ENCODE assay signal across 9 cellular contexts in the genomic region with DNA sequence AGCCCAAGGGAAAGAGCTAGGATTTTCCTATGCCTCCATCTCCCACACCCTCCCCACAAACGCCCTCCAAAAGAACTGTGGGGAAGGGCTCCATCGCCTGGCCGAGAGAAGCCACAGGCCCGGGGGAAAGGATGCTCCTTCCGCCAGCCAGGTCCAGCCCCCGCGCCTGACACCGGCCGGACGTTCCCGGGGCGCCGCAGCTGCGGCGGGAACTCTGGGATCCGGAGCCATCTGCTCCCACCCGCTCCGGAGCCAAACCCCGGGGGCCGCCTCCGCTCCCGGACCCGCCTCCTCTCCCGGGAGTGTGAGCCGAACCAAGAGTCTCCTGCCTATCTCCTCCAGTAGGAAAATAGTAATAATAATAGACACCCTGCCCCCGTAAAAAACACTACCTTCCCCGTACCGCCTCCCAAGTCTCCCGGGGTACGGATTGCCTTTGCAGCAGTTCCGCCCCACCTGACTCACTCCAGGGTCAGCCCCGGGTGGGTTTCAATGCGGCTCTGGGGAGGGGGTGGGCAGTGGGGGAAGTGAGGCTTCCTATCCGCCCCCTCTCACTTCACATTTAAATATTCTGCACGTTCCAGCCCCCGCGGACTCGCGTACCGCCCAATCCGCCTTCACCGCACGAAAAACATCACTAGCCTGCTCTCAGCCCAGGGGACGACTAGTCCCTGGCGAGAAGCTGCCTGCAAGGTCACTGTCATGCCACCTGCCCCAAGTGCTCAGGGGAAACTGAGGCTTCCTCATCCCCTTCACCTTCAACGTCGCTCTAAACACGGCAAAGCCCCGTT. TPM values are rescaled to one million over a fixed set of nuclear protein-coding genes. Genes with fewer than 3 reads are reported as not detected.
A peak's percentile ranks its signal among the peaks of the same experiment; 100 is the strongest.
DNase-seq lines count a peak whose midpoint lies in the region; ATAC-seq lines count a peak whose summit lies in the region.
"Had no signal": no experiment of that assay in that cellular context is flagged by ENCODE, and none has a peak within 500 bp of the region (broad histone marks: within the 10 kb centered on the region; RNA-seq: fewer than 3 reads in every experiment).

No MANE protein-coding gene starts in this region.

- H3K4me3 ChIP-seq in skeletal muscle satellite cell (ENCODE audit: low read length): peak overlapping the region; percentile 58

- H3K9me3 Mint-ChIP-seq in T-cell: no peaks in the 10 kb centered on the region
- H3K9me3 Mint-ChIP-seq: T-helper 1 cell treated with Interleukin-12 subunit alpha and Interleukin-12 subunit beta and Interleukin-4 antibody, amounts not matched to agents 30 μg/mL and 1 μg/mL, for 36 hours had no signal

- no peaks in the 10 kb centered on the region for H3K9me3 ChIP-seq in skeletal muscle satellite cell (replicated peaks; ENCODE audit: low read length)

- CTCF ChIA-PET in T-cell (lab: Charles Lee): interaction anchor here in 1 of 2 donors (0.6 kb wide), 1 partner anchor 68 kb away, joined by 4 read pairs; no protein-coding TSS in a partner anchor

- H3K4me3 Mint-ChIP-seq in T-cell: peak overlapping the region in 1 of 3 donors; percentile 15
- H3K4me3 Mint-ChIP-seq: T-helper 1 cell treated with Interleukin-12 subunit alpha and Interleukin-12 subunit beta and Interleukin-4 antibody, amounts not matched to agents 30 μg/mL and 1 μg/mL, for 36 hours had no signal

- H3K4me2 ChIP-seq in skeletal muscle satellite cell (ENCODE audit: low read length): peak overlapping the region; percentile 82

- no peaks in the 10 kb centered on the region for H3K27me3 Mint-ChIP-seq in T-cell

- no peak for ATAC-seq in T-cell (replicated peaks in 1 of 4)
- peak; percentile 26 to 40 for ATAC-seq in left cardiac atrium
- ATAC-seq in HG02852 (IDR thresholded peaks at IDR 0.05; ENCODE audit: unreplicated experiment): no peak
- no peak for ATAC-seq in GM21825 (IDR thresholded peaks at IDR 0.05; ENCODE audit: unreplicated experiment)

- H3K4me1 Mint-ChIP-seq in T-cell: peaks cover 34 to 38% (median 34%) of the 10 kb centered on the region in 3 donors

- POLR2A ChIA-PET in T-cell (lab: Charles Lee): no interaction called here

- intact Hi-C loops in left cardiac atrium (cut with DNase I): no loop called here

- no peaks in the 10 kb centered on the region for H3K36me3 ChIP-seq in skeletal muscle satellite cell (ENCODE audit: insufficient read depth, low read length)

- peaks cover 75% of the 10 kb centered on the region for H3K27me3 ChIP-seq in skeletal muscle satellite cell (ENCODE audit: control insufficient read depth, insufficient read depth, low read length)

- H3K27ac Mint-ChIP-seq in T-cell: peak overlapping the region; percentile 63 to 79
- H3K27ac Mint-ChIP-seq: T-helper 1 cell treated with Interleukin-12 subunit alpha and Interleukin-12 subunit beta and Interleukin-4 antibody, amounts not matched to agents 30 μg/mL and 1 μg/mL, for 36 hours had no signal

- DNase-seq in NCI-H2171 treated with DMSO at 0.1 percent for 48 hours (lab: John Stamatoyannopoulos, UW) (peak; percentile 46), NCI-H2171 (lab: John Stamatoyannopoulos, UW) (no peak), T-cell (no peak), left cardiac atrium (peak; percentile 40), activated gamma-delta T cell (lab: John Stamatoyannopoulos, UW) (no peak)

- peak overlapping the region; percentile 21 for H3K9ac ChIP-seq in skeletal muscle satellite cell (ENCODE audit: low read depth, low read length)

- peaks cover 19% of the 10 kb centered on the region for H3K4me1 ChIP-seq in skeletal muscle satellite cell (ENCODE audit: control insufficient read depth, insufficient read depth, low read length)

- H3K36me3 Mint-ChIP-seq in T-cell: peaks cover 45% of the 10 kb centered on the region

RNA-seq across cellular contexts. Expression of a gene that starts 2.4 kb away (rescaled TPM):
- 10 to 100 TPM; 43.2 to 74.6 (median 66.4) TPM for total RNA-seq in T-cell
- 1 to 10 TPM; 3.2 to 5.0 TPM for total RNA-seq in left cardiac atrium
- 0.22 and 0.25 TPM in 2 replicates for total RNA-seq in skeletal muscle satellite cell (2012; rRNA removed)

RNA-seq across cellular contexts. Expression of a gene that starts 8.7 kb away (rescaled TPM):
- total RNA-seq in T-cell: 10 to 100 TPM; 12.8 to 25.6 (median 15.5) TPM
- total RNA-seq in left cardiac atrium: 10 to 100 TPM; 34.9 to 37.1 TPM
- 31.4 and 38.4 TPM in 2 replicates for total RNA-seq in skeletal muscle satellite cell (2012; rRNA removed)

RNA-seq across cellular contexts. Expression of a gene that starts 16.0 kb away (rescaled TPM):
- total RNA-seq in T-cell (10 to 100 TPM; 24.1 to 53.9 (median 46.2) TPM), left cardiac atrium (10 to 100 TPM; 45.2 to 62.0 TPM)
- 157 and 178 TPM in 2 replicates for total RNA-seq in skeletal muscle satellite cell (2012; rRNA removed)

RNA-seq across cellular contexts. Expression of a gene that starts 18.8 kb away (rescaled TPM):
- total RNA-seq in T-cell (10 to 100 TPM; 45.4 to 72.9 (median 71.7) TPM), left cardiac atrium (10 to 100 TPM; 11.7 to 15.0 TPM)
- total RNA-seq in skeletal muscle satellite cell (2012; rRNA removed): 0.51 and 2.0 TPM in 2 replicates

RNA-seq across cellular contexts. Expression of a gene that starts 30.7 kb away (rescaled TPM):
- total RNA-seq in T-cell (1 to 10 TPM in 3 of 5 donors, under 1 TPM in 2; 0.76 to 2.1 (median 1.2) TPM), left cardiac atrium (1 to 10 TPM in 1 of 2 donors, under 1 TPM in 1; 0.44 to 1.5 TPM)
- 0.51 and 1.3 TPM in 2 replicates for total RNA-seq in skeletal muscle satellite cell (2012; rRNA removed)

Comparison
In these comparisons a context has a peak if more than half of its experiments do, and no peak if none do; other contexts are left out.
1. DNase-seq: peak in NCI-H2171 treated with DMSO at 0.1 percent for 48 hours (single experiment) and left cardiac atrium (single experiment); none in NCI-H2171 (single experiment), T-cell (0 of 34) and activated gamma-delta T cell (single experiment).
2. ATAC-seq: peak in left cardiac atrium (2 of 2); none in T-cell (0 of 4), HG02852 (single experiment) and GM21825 (single experiment).
3. RNA of a gene that starts 2.4 kb away (total RNA-seq): 43.2 to 74.6 TPM in T-cell; 3.2 to 5.0 TPM in left cardiac atrium; every median in the first group is over 4 times any median in the second.